16 cellular contexts compared by ENCODE assay signal in genomic region chr1:111571987-111572386, GRCh38. TPM values are rescaled to one million over a fixed set of nuclear protein-coding genes. Genes with fewer than 3 reads are reported as not detected.
DNase-seq lines count a peak whose midpoint lies in the region; ATAC-seq, FAIRE-seq and TF ChIP-seq lines count a peak whose summit lies in the region.
"Had no signal": no experiment of that assay in that cellular context is flagged by ENCODE, and none has a peak within 500 bp of the region (broad histone marks: within the 10 kb centered on the region; RNA-seq: fewer than 3 reads in every experiment).

No MANE protein-coding gene starts in this region.

- no peaks in the 10 kb centered on the region for H3K27me3 ChIP-seq in AG04450 (ENCODE audit: control insufficient read depth, insufficient read depth, low read length)
- H3K27me3 ChIP-seq in brain microvascular endothelial cell (replicated peaks) = no peaks in the 10 kb centered on the region

- in situ Hi-C loops in brain microvascular endothelial cell (cut with HindIII; ENCODE audit: low pct_ligation_motif_present, low sequenced_read_pairs) = no loop called here

- POLR2A ChIA-PET in AG04450 (lab: Yijun Ruan, JAX) (interaction anchor here (1.2 to 1.6 kb wide), 3 partner anchors 8 to 48 kb away, joined by 3 to 8 read pairs (median 5); partner anchors contain the start of gene RAP1A), HEK293 (lab: Yijun Ruan, JAX) (no interaction called here)
- POLR2A ChIA-PET in activated CD4-positive, alpha-beta T cell treated with anti-CD3 and anti-CD28 coated beads, Interleukin-2, amount 10 ng/mL, durations not matched to agents 7 days and 5 days (lab: Charles Lee) = no interaction called here

- H3K9me3 Mint-ChIP-seq in activated CD4-positive, alpha-beta T cell treated with anti-CD3 and anti-CD28 coated beads, Interleukin-2, amount 10 ng/mL, durations not matched to agents 7 days and 5 days = no peaks in the 10 kb centered on the region

- no peak for FAIRE-seq in kidney (lab: Jason Lieb, UNC)

- no peak overlapping the region for H3K4me3 ChIP-seq in AG04450 (ENCODE audit: low read depth, low read length)
- H3K4me3 ChIP-seq in HEK293 (ENCODE audit: low read depth, low read length) = no peak overlapping the region
- H3K4me3 ChIP-seq in brain microvascular endothelial cell (ENCODE audit: low read depth, low read length) = no peak overlapping the region
- H3K4me3 ChIP-seq in kidney (ENCODE audit: low read length in 2 of 2) = no peak overlapping the region

- no peaks in the 10 kb centered on the region for H3K27me3 Mint-ChIP-seq in activated CD4-positive, alpha-beta T cell treated with anti-CD3 and anti-CD28 coated beads, Interleukin-2, amount 10 ng/mL, durations not matched to agents 7 days and 5 days

- peaks cover 11% of the 10 kb centered on the region for H3K4me1 Mint-ChIP-seq in activated CD4-positive, alpha-beta T cell treated with anti-CD3 and anti-CD28 coated beads, Interleukin-2, amount 10 ng/mL, durations not matched to agents 7 days and 5 days

- DNase-seq in AG04450 (ENCODE audit: low read depth, low spot score) (peak; percentile 41), brain microvascular endothelial cell (peak; percentile 18), left lobe of liver (ENCODE audit: low spot score) (peak; percentile 50), kidney (no peak)
- DNase-seq in activated CD4-positive, alpha-beta T cell treated with anti-CD3 and anti-CD28 coated beads, Interleukin-2, amount 10 ng/mL, durations not matched to agents 7 days and 5 days = no peak
- DNase-seq: activated CD4-positive, alpha-beta T cell treated with anti-CD3 and anti-CD28 coated beads for 48 hours; endodermal cell; GDM1; hypothalamus; NCI-H1930; SW 1271 had no signal

- H3K36me3 ChIP-seq in HEK293 (ENCODE audit: control insufficient read depth in 2 of 2, insufficient read depth in 1 of 2, low read length in 2 of 2) (no peaks in the 10 kb centered on the region), brain microvascular endothelial cell (replicated peaks) (no peaks in the 10 kb centered on the region), kidney (ENCODE audit: control insufficient read depth in 1 of 2, insufficient read depth in 2 of 2, low read length in 2 of 2) (no peaks in the 10 kb centered on the region)

- intact Hi-C loops in kidney (cut with DNase I) = no loop called here

- no peak overlapping the region for H3K9ac ChIP-seq in kidney (ENCODE audit: low read length in 2 of 2)
- H3K9ac ChIP-seq: KMS-11 had no signal

- H3K4me1 ChIP-seq in HEK293 (ENCODE audit: control insufficient read depth, insufficient read depth, low read length) (no peaks in the 10 kb centered on the region), kidney (ENCODE audit: control insufficient read depth in 1 of 2, insufficient read depth in 1 of 2, low read depth in 1 of 2, low read length in 2 of 2) (peaks cover 0 to 4% of the 10 kb centered on the region in 2 donors)

- no peaks in the 10 kb centered on the region for H3K36me3 Mint-ChIP-seq in activated CD4-positive, alpha-beta T cell treated with anti-CD3 and anti-CD28 coated beads, Interleukin-2, amount 10 ng/mL, durations not matched to agents 7 days and 5 days (ENCODE audit: low read depth)

- H3K9me3 ChIP-seq in AG04450 (ENCODE audit: control insufficient read depth, insufficient read depth, low read length) (no peaks in the 10 kb centered on the region), HEK293 (ENCODE audit: control insufficient read depth, insufficient read depth, low read depth, low read length) (no peaks in the 10 kb centered on the region), kidney (ENCODE audit: control insufficient read depth in 1 of 2, low read length in 2 of 2) (no peaks in the 10 kb centered on the region)

- H3K27ac ChIP-seq in AG04450 (ENCODE audit: low read depth, low read length) (no peak overlapping the region), HEK293 (ENCODE audit: extremely low read depth, low read depth, low read length) (no peak overlapping the region), brain microvascular endothelial cell (no peak overlapping the region), kidney (ENCODE audit: low read depth in 2 of 2, low read length in 2 of 2) (no peak overlapping the region)
- H3K27ac ChIP-seq: C4-2B, KMS-11 had no signal

- no peak overlapping the region for H3K27ac Mint-ChIP-seq in activated CD4-positive, alpha-beta T cell treated with anti-CD3 and anti-CD28 coated beads, Interleukin-2, amount 10 ng/mL, durations not matched to agents 7 days and 5 days
- H3K27ac Mint-ChIP-seq: endodermal cell had no signal

- CTCF ChIA-PET in AG04450 (lab: Charles Lee) = interaction anchor here (0.8 to 2.0 kb wide), 3 partner anchors 9 to 64 kb away, joined by 3 to 11 read pairs (median 4); no protein-coding TSS in a partner anchor
- CTCF ChIA-PET in HEK293 (lab: Yijun Ruan, JAX) = interaction anchor here (0.7 to 1.5 kb wide), 3 partner anchors 21 to 171 kb away, joined by 3 read pairs; no protein-coding TSS in a partner anchor
- CTCF ChIA-PET in activated CD4-positive, alpha-beta T cell treated with anti-CD3 and anti-CD28 coated beads, Interleukin-2, amount 10 ng/mL, durations not matched to agents 7 days and 5 days (lab: Charles Lee) = interaction anchor here (0.9 to 1.5 kb wide), 2 partner anchors 52 to 77 kb away, joined by 3 to 4 read pairs; no protein-coding TSS in a partner anchor

- H3K4me3 Mint-ChIP-seq in activated CD4-positive, alpha-beta T cell treated with anti-CD3 and anti-CD28 coated beads, Interleukin-2, amount 10 ng/mL, durations not matched to agents 7 days and 5 days = no peak overlapping the region
- H3K4me3 Mint-ChIP-seq: endodermal cell had no signal

- no peak for TF ChIP-seq CTCF in AG04450 (IDR thresholded peaks at IDR 0.05; ENCODE audit: low read depth, low read length)
- TF ChIP-seq CTCF in HEK293 (tag by site-specific recombination; IDR thresholded peaks at IDR 0.05) = no peak
- TF ChIP-seq CTCF in brain microvascular endothelial cell (IDR thresholded peaks at IDR 0.05; ENCODE audit: low read depth, low read length, missing control alignments) = no peak
- TF ChIP-seq CTCF in kidney (IDR thresholded peaks at IDR 0.05; ENCODE audit: borderline replicate concordance, extremely low read depth, insufficient read depth) = no peak

- peak; percentile 68 for ATAC-seq in left lobe of liver
- no peak for ATAC-seq in HG03354 (IDR thresholded peaks at IDR 0.05; ENCODE audit: poor library complexity, severe bottlenecking, unreplicated experiment)
- no peak for ATAC-seq in activated CD4-positive, CD25-positive, alpha-beta regulatory T cell treated with anti-CD3 and anti-CD28 coated beads, Interleukin-2, amount 50 U/mL, for 24 hours

TF ChIP-seq in HEK293, 187 proteins besides CTCF, POLR2A, EP300 and RAD21:
- 0 out of 2 replicates have a peak, but pooled peaks have one; percentile 32 for TF ChIP-seq ZNF660 (tag by site-specific recombination; IDR thresholded peaks at IDR 0.05)
- no peak for TF ChIP-seq OVOL3 (tag by site-specific recombination; IDR thresholded peaks at IDR 0.05)

RNA-seq across cellular contexts. Expression of gene RAP1A, which starts 47.6 kb away (rescaled TPM):
- polyA plus RNA-seq in AG04450 (2011; rRNA removed) (60.0 and 78.1 TPM in 2 replicates), kidney (ENCODE audit: insufficient read depth, low read depth, low replicate concordance) (55.8 TPM)
- 16.9 and 29.8 TPM in 2 replicates for polyA minus RNA-seq in AG04450 (2011; rRNA and poly(A)+ RNA removed)
- total RNA-seq in left lobe of liver (30.0 TPM), kidney (91.3 TPM)
- 100 to 1,000 TPM; 128 to 130 TPM for total RNA-seq in activated CD4-positive, alpha-beta T cell treated with anti-CD3 and anti-CD28 coated beads, Interleukin-2, amount 10 ng/mL, durations not matched to agents 7 days and 5 days

Comparison
In these comparisons a context has a peak if more than half of its experiments do, and no peak if none do; other contexts are left out.
1. DNase-seq: peak in AG04450 (single experiment), brain microvascular endothelial cell (single experiment) and left lobe of liver (single experiment); none in activated CD4-positive, alpha-beta T cell treated with anti-CD3 and anti-CD28 coated beads, Interleukin-2, amount 10 ng/mL, durations not matched to agents 7 days and 5 days (single experiment) and kidney (single experiment).